ENCODE assay signal across 2 cellular contexts in genomic region chr20:58981564-58982364, GRCh38.
TF ChIP-seq lines count a peak whose summit lies in the region.

No MANE protein-coding gene starts in this region.

TF ChIP-seq in HEK293T, 16 proteins besides CTCF, POLR2A, EP300 and RAD21:
- TF ChIP-seq SP1 (IDR thresholded peaks at IDR 0.05) (no peak), ZNF384 (IDR thresholded peaks at IDR 0.05) (0 out of 2 replicates have a peak, but pooled peaks have one; percentile 20), BHLHE40 (IDR thresholded peaks at IDR 0.05; ENCODE audit: borderline replicate concordance) (no peak)

TF ChIP-seq in HepG2, 621 proteins besides CTCF, POLR2A, EP300 and RAD21 (continues in another document):
- TF ChIP-seq ZFP36L2 (CRISPR knock-in tag; IDR thresholded peaks at IDR 0.05) (0 out of 2 replicates have a peak, but pooled peaks have one; percentile 42), MLXIP (CRISPR knock-in tag; IDR thresholded peaks at IDR 0.05; ENCODE audit: borderline replicate concordance) (0 out of 2 replicates have a peak, but pooled peaks have one; percentile 16), ZNF124 (CRISPR knock-in tag; IDR thresholded peaks at IDR 0.05) (0 out of 2 replicates have a peak, but pooled peaks have one; percentile 49), POLR2AphosphoS2 (IDR thresholded peaks at IDR 0.05; ENCODE audit: low read depth, low read length) (no peak), ZBTB10 (CRISPR knock-in tag; IDR thresholded peaks at IDR 0.05; ENCODE audit: borderline replicate concordance) (no peak), ZNF577 (CRISPR knock-in tag; IDR thresholded peaks at IDR 0.05; ENCODE audit: borderline replicate concordance, low read depth) (no peak), ZFP91 (CRISPR knock-in tag; IDR thresholded peaks at IDR 0.05; ENCODE audit: borderline replicate concordance) (no peak), MYNN (CRISPR knock-in tag; IDR thresholded peaks at IDR 0.05; ENCODE audit: low read depth) (no peak), ZNF333 (CRISPR knock-in tag; IDR thresholded peaks at IDR 0.05; ENCODE audit: borderline replicate concordance) (0 out of 2 replicates have a peak, but pooled peaks have one; percentile 36), LCORL (IDR thresholded peaks at IDR 0.05) (no peak), LCORL (CRISPR knock-in tag; IDR thresholded peaks at IDR 0.05) (peak; percentile 59; the same call in 1 of the 2 replicates), PBX3 (CRISPR knock-in tag; IDR thresholded peaks at IDR 0.05; ENCODE audit: borderline replicate concordance) (peak; percentile 12; the same call in 1 of the 2 replicates), ZNF180 (CRISPR knock-in tag; IDR thresholded peaks at IDR 0.05; ENCODE audit: borderline replicate concordance, low read depth) (no peak), KDM3A (CRISPR knock-in tag; IDR thresholded peaks at IDR 0.05; ENCODE audit: low read depth) (no peak), ZFY (CRISPR knock-in tag; IDR thresholded peaks at IDR 0.05) (peak; percentile 43), CBFB (CRISPR knock-in tag; IDR thresholded peaks at IDR 0.05) (no peak), SP4 (CRISPR knock-in tag; IDR thresholded peaks at IDR 0.05) (0 out of 2 replicates have a peak, but pooled peaks have one; percentile 3), ZNF674 (CRISPR knock-in tag; IDR thresholded peaks at IDR 0.05; ENCODE audit: low read depth) (no peak), NFIB (CRISPR knock-in tag; IDR thresholded peaks at IDR 0.05; ENCODE audit: borderline replicate concordance) (no peak), ZNF607 (CRISPR knock-in tag; IDR thresholded peaks at IDR 0.05; ENCODE audit: borderline replicate concordance) (no peak), ZFP36L1 (CRISPR knock-in tag; IDR thresholded peaks at IDR 0.05) (peak; percentile 53; the same call in 1 of the 2 replicates), ZNF275 (CRISPR knock-in tag; IDR thresholded peaks at IDR 0.05; ENCODE audit: borderline replicate concordance) (no peak), ARNT2 (CRISPR knock-in tag; IDR thresholded peaks at IDR 0.05; ENCODE audit: low read depth) (peak; percentile 43; the same call in 1 of the 2 replicates), ZFP37 (CRISPR knock-in tag; IDR thresholded peaks at IDR 0.05; ENCODE audit: borderline replicate concordance) (0 out of 2 replicates have a peak, but pooled peaks have one; percentile 40), SUZ12 (IDR thresholded peaks at IDR 0.05; ENCODE audit: low read depth, low read length) (no peak), ZNF777 (CRISPR knock-in tag; IDR thresholded peaks at IDR 0.05) (0 out of 2 replicates have a peak, but pooled peaks have one; percentile 24), PAXIP1 (CRISPR knock-in tag; conservative IDR thresholded peaks at IDR 0.05) (no peak), NRL (CRISPR knock-in tag; IDR thresholded peaks at IDR 0.05; ENCODE audit: borderline replicate concordance) (peak; percentile 42; the same call in 1 of the 2 replicates), REST (IDR thresholded peaks at IDR 0.05; ENCODE audit: borderline replicate concordance in 1 of 2, low read depth in 1 of 2, low read length in 2 of 2) (no peak; a peak in 1 of 4 replicates), ZNF546 (CRISPR knock-in tag; conservative IDR thresholded peaks at IDR 0.05) (peak; percentile 86), ZNF451 (CRISPR knock-in tag; IDR thresholded peaks at IDR 0.05) (peak; percentile 48; the same call in 1 of the 2 replicates)
